27 cellular contexts compared by ENCODE assay signal in genomic region chr6:41727705-41728072, GRCh38. TPM values are rescaled to one million over a fixed set of nuclear protein-coding genes. Genes with fewer than 3 reads are reported as not detected.
DNase-seq lines count a peak whose midpoint lies in the region; ATAC-seq and TF ChIP-seq lines count a peak whose summit lies in the region.
"Had no signal": no experiment of that assay in that cellular context is flagged by ENCODE, and none has a peak within 500 bp of the region (broad histone marks: within the 10 kb centered on the region; RNA-seq: fewer than 3 reads in every experiment).

No MANE protein-coding gene starts in this region.

- no peaks in the 10 kb centered on the region for H3K36me3 ChIP-seq in effector memory CD4-positive, alpha-beta T cell (ENCODE audit: control insufficient read depth, insufficient read depth, low read length)
- H3K36me3 ChIP-seq: HAP-1, ovary, SJSA1 had no signal

- DNase-seq in activated B cell treated with CpG ODN at 0.5 μM for 24 hours (no peak), memory B cell (ENCODE audit: low spot score in 2 of 2) (no peak), amygdala (lab: John Stamatoyannopoulos, UW) (no peak), islet precursor cell (no peak)
- no peak for DNase-seq in effector memory CD4-positive, alpha-beta T cell
- DNase-seq: activated CD4-positive, alpha-beta memory T cell treated with anti-CD3 and anti-CD28 coated beads, Interleukin-2, amount 10 ng/mL, durations not matched to agents 7 days and 5 days; activated naive CD4-positive, alpha-beta T cell treated with Interleukin-2 at 50 U/mL for 16 hours; activated T-cell treated with anti-CD3 and anti-CD28 coated beads, Interleukin-2, amount 50 U/mL, for 24 hours; DND-41; glutamatergic neuron; Kasumi-1; NCI-H1048; NCI-H1930; ovary; PC-3 had no signal

- H3K4me1 Mint-ChIP-seq in IgD-negative memory B cell (peaks cover 48 to 64% (median 63%) of the 10 kb centered on the region in 3 donors), activated B cell treated with CpG ODN at 0.5 μM for 24 hours (peaks cover 93% of the 10 kb centered on the region), memory B cell (peaks cover 65% of the 10 kb centered on the region)
- peaks cover 94% of the 10 kb centered on the region for H3K4me1 Mint-ChIP-seq in stimulated activated memory B cell treated with anti-CD40 and anti-IgM and Interleukin-4, amounts not matched to agents 10 μg/mL and 1 μg/mL and 100 μg/mL, for 72 hours

- H3K27ac ChIP-seq in effector memory CD4-positive, alpha-beta T cell (ENCODE audit: insufficient read depth, low read length, poor library complexity, severe bottlenecking) = no peak overlapping the region
- H3K27ac ChIP-seq: ovary, SJSA1 had no signal

- H3K9me3 ChIP-seq in effector memory CD4-positive, alpha-beta T cell (ENCODE audit: control insufficient read depth, low read length) = no peaks in the 10 kb centered on the region
- H3K9me3 ChIP-seq: HAP-1, ovary, SJSA1 had no signal

- H3K4me3 Mint-ChIP-seq in IgD-negative memory B cell (peak overlapping the region; percentile 90 to 95 (median 92)), activated B cell treated with CpG ODN at 0.5 μM for 24 hours (peak overlapping the region; percentile 88), memory B cell (peak overlapping the region; percentile 75)
- H3K4me3 Mint-ChIP-seq in stimulated activated memory B cell treated with anti-CD40 and anti-IgM and Interleukin-4, amounts not matched to agents 10 μg/mL and 1 μg/mL and 100 μg/mL, for 72 hours = peak overlapping the region; percentile 69
- H3K4me3 Mint-ChIP-seq: activated T-cell treated with anti-CD3 and anti-CD28 coated beads, Interleukin-2, amount 50 U/mL, for 24 hours had no signal

- peaks cover 13% of the 10 kb centered on the region for H3K36me3 Mint-ChIP-seq in IgD-negative memory B cell
- H3K36me3 Mint-ChIP-seq in activated B cell treated with CpG ODN at 0.5 μM for 24 hours (ENCODE audit: low read depth) = peaks cover 49% of the 10 kb centered on the region
- peaks cover 13% of the 10 kb centered on the region for H3K36me3 Mint-ChIP-seq in memory B cell
- peaks cover 21% of the 10 kb centered on the region for H3K36me3 Mint-ChIP-seq in stimulated activated memory B cell treated with anti-CD40 and anti-IgM and Interleukin-4, amounts not matched to agents 10 μg/mL and 1 μg/mL and 100 μg/mL, for 72 hours

- ATAC-seq in activated B cell treated with CpG ODN at 0.5 μM for 24 hours (ENCODE audit: low read depth) = no peak
- ATAC-seq in memory B cell (ENCODE audit: low read depth) = no peak
- no peak for ATAC-seq in stimulated activated memory B cell treated with anti-CD40 and anti-IgM and Interleukin-4, amounts not matched to agents 10 μg/mL and 1 μg/mL and 100 μg/mL, for 72 hours
- ATAC-seq in GM19397 (IDR thresholded peaks at IDR 0.05; ENCODE audit: unreplicated experiment) = no peak
- ATAC-seq: PC-3 had no signal

- POLR2A ChIA-PET in activated B cell treated with CpG ODN at 0.5 μM for 24 hours (lab: Charles Lee) = interaction anchor here (11.9 kb wide), 1 partner anchor 16 kb away, joined by 1669 read pairs; no protein-coding TSS in a partner anchor

- no peak overlapping the region for H3K4me3 ChIP-seq in effector memory CD4-positive, alpha-beta T cell (ENCODE audit: insufficient read depth, low read depth, low read length, poor library complexity, severe bottlenecking)
- H3K4me3 ChIP-seq: HAP-1, lung, ovary, SJSA1 had no signal

- H3K9me3 Mint-ChIP-seq in IgD-negative memory B cell (no peaks in the 10 kb centered on the region), activated B cell treated with CpG ODN at 0.5 μM for 24 hours (no peaks in the 10 kb centered on the region), memory B cell (no peaks in the 10 kb centered on the region)
- H3K9me3 Mint-ChIP-seq in stimulated activated memory B cell treated with anti-CD40 and anti-IgM and Interleukin-4, amounts not matched to agents 10 μg/mL and 1 μg/mL and 100 μg/mL, for 72 hours = no peaks in the 10 kb centered on the region
- H3K9me3 Mint-ChIP-seq: activated CD4-positive, alpha-beta memory T cell treated with anti-CD3 and anti-CD28 coated beads, Interleukin-2, amount 10 ng/mL, durations not matched to agents 7 days and 5 days; activated T-cell treated with anti-CD3 and anti-CD28 coated beads, Interleukin-2, amount 50 U/mL, for 24 hours; stimulated activated naive CD8-positive, alpha-beta T cell treated with anti-CD3 and anti-CD28 coated beads, Interleukin-15, Interleukin-2, amounts not matched to agents 100 ng/mL and 50 ng/mL, for 24 hours had no signal

- TF ChIP-seq CTCF in activated B cell treated with CpG ODN at 0.5 μM for 24 hours (IDR thresholded peaks at IDR 0.05) = no peak

- peaks cover 21% of the 10 kb centered on the region for H3K4me1 ChIP-seq in effector memory CD4-positive, alpha-beta T cell (ENCODE audit: control insufficient read depth, insufficient read depth, low read length, poor library complexity, severe bottlenecking)
- H3K4me1 ChIP-seq: HAP-1 had no signal

- CTCF ChIA-PET in activated B cell treated with CpG ODN at 0.5 μM for 24 hours (lab: Charles Lee) = interaction anchor here (0.8 kb wide), 1 partner anchor 317 kb away, joined by 3 read pairs; no protein-coding TSS in a partner anchor

- H3K27me3 ChIP-seq in effector memory CD4-positive, alpha-beta T cell (replicated peaks; ENCODE audit: control insufficient read depth, insufficient read depth, low read length, poor library complexity, severe bottlenecking) = no peaks in the 10 kb centered on the region
- H3K27me3 ChIP-seq: ovary, SJSA1 had no signal

- H3K27ac Mint-ChIP-seq in IgD-negative memory B cell = peak overlapping the region; percentile 89 to 96 (median 94)
- H3K27ac Mint-ChIP-seq in activated B cell treated with CpG ODN at 0.5 μM for 24 hours = peak overlapping the region; percentile 89
- H3K27ac Mint-ChIP-seq in memory B cell = peak overlapping the region; percentile 81
- peak overlapping the region; percentile 95 for H3K27ac Mint-ChIP-seq in stimulated activated memory B cell treated with anti-CD40 and anti-IgM and Interleukin-4, amounts not matched to agents 10 μg/mL and 1 μg/mL and 100 μg/mL, for 72 hours
- H3K27ac Mint-ChIP-seq: stimulated activated naive CD8-positive, alpha-beta T cell treated with anti-CD3 and anti-CD28 coated beads, Interleukin-15, Interleukin-2, amounts not matched to agents 100 ng/mL and 50 ng/mL, for 24 hours had no signal

- intact Hi-C loops in activated B cell treated with CpG ODN at 0.5 μM for 24 hours (cut with micrococcal nuclease) = no loop called here

- H3K27me3 Mint-ChIP-seq in IgD-negative memory B cell (no peaks in the 10 kb centered on the region), activated B cell treated with CpG ODN at 0.5 μM for 24 hours (no peaks in the 10 kb centered on the region), memory B cell (no peaks in the 10 kb centered on the region)
- no peaks in the 10 kb centered on the region for H3K27me3 Mint-ChIP-seq in stimulated activated memory B cell treated with anti-CD40 and anti-IgM and Interleukin-4, amounts not matched to agents 10 μg/mL and 1 μg/mL and 100 μg/mL, for 72 hours
- H3K27me3 Mint-ChIP-seq: activated CD4-positive, alpha-beta memory T cell treated with anti-CD3 and anti-CD28 coated beads, Interleukin-2, amount 10 ng/mL, durations not matched to agents 7 days and 5 days; activated T-cell treated with anti-CD3 and anti-CD28 coated beads, Interleukin-2, amount 50 U/mL, for 24 hours; stimulated activated naive CD8-positive, alpha-beta T cell treated with anti-CD3 and anti-CD28 coated beads, Interleukin-15, Interleukin-2, amounts not matched to agents 100 ng/mL and 50 ng/mL, for 24 hours had no signal

RNA-seq across cellular contexts. Expression of gene TFEB, which starts 7.7 kb away (rescaled TPM):
- 196 TPM for polyA plus RNA-seq in IgD-negative memory B cell
- 203 and 205 TPM in 2 replicates for total RNA-seq in activated B cell treated with CpG ODN at 0.5 μM for 24 hours

RNA-seq across cellular contexts. Expression of gene PGC, which starts 19.5 kb away (rescaled TPM):
- not detected for polyA plus RNA-seq in IgD-negative memory B cell
- not detected in 2 replicates for total RNA-seq in activated B cell treated with CpG ODN at 0.5 μM for 24 hours
- total RNA-seq: activated CD4-positive, alpha-beta memory T cell treated with anti-CD3 and anti-CD28 coated beads, Interleukin-2, amount 10 ng/mL, durations not matched to agents 7 days and 5 days; chondrocyte; HT1080; myocyte; PC-3; SJSA1; T-helper 2 cell treated with Interferon-gamma antibody and Interleukin-4, amounts not matched to agents 100 ng/mL and 5 ng/mL, for 36 hours; urinary bladder had no signal
- polyA plus RNA-seq: urinary bladder had no signal

RNA-seq across cellular contexts. Expression of gene FRS3, which starts 52.0 kb away (rescaled TPM):
- 2.9 TPM for polyA plus RNA-seq in IgD-negative memory B cell
- total RNA-seq in activated B cell treated with CpG ODN at 0.5 μM for 24 hours = 6.5 and 6.7 TPM in 2 replicates

RNA-seq across cellular contexts. Expression of gene PRICKLE4, which starts 52.9 kb away (rescaled TPM):
- polyA plus RNA-seq in IgD-negative memory B cell = not detected
- total RNA-seq in activated B cell treated with CpG ODN at 0.5 μM for 24 hours = 0.75 TPM in 1 of 2 replicates, not detected in the other
- total RNA-seq: activated CD4-positive, alpha-beta memory T cell treated with anti-CD3 and anti-CD28 coated beads, Interleukin-2, amount 10 ng/mL, durations not matched to agents 7 days and 5 days; SJSA1; T-helper 2 cell treated with Interferon-gamma antibody and Interleukin-4, amounts not matched to agents 100 ng/mL and 5 ng/mL, for 36 hours had no signal

RNA-seq across cellular contexts. Expression of gene TOMM6, which starts 59.8 kb away (rescaled TPM):
- polyA plus RNA-seq in IgD-negative memory B cell = 387 TPM
- 219 and 252 TPM in 2 replicates for total RNA-seq in activated B cell treated with CpG ODN at 0.5 μM for 24 hours
